In the genomic region with DNA sequence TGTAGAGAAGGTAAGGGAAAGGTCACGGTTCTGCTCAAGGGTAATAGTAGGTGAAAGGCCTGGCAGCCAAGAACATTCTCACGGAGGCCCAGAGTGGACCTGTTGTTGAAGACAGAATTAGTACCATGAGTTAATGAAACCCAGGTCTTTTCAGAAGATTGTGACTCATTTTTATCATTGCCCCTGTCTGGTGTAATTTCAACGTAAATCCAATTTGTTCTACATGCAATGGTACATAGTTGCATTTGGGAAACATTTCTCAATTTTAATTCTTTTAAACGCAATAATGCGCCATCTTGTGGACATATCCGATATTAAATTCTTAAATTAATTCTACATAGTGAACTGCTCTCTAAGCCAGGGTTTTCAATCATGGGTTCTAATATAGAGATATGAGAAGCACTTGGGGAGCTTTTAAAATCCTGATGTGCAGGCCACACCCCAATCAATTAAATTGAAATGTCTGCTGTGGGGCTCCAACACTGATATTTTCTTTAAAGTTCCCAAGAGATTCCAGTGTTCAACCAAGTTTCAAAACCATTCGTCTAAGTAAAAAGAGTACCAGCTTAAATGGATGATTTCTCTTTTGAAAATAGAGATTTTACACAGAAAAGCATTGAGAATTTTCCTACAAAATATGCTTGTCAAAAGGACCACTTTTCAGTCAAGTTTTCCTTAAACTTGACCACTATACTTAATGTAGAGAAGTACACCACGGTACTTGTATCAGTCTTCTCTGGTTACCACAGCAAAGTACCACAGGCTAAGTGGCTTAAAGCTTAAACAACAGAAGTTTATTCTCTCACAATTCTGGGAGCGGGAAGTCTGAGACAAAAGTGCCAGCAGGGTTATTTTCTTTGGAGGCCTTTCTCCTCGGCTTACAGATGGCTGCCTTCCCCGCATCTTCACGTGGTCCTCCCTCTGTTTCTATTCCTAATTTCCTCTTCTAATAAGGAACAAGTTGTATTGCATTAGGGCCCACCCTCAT, we compare ENCODE assay signal across 8 cellular contexts.
A peak's percentile ranks its signal among the peaks of the same experiment; 100 is the strongest.
DNase-seq lines count a peak whose midpoint lies in the region; ATAC-seq and TF ChIP-seq lines count a peak whose summit lies in the region.

No MANE protein-coding gene starts in this region.

- H3K4me1 ChIP-seq in mammary epithelial cell (ENCODE audit: insufficient read depth, low read length) = no peaks in the 10 kb centered on the region
- no peaks in the 10 kb centered on the region for H3K4me1 ChIP-seq in uterus

- H3K4me2 ChIP-seq in mammary epithelial cell (ENCODE audit: insufficient read depth, low read depth, low read length) = no peak overlapping the region

- H3K79me2 ChIP-seq in mammary epithelial cell (ENCODE audit: insufficient read depth, low read length) = no peaks in the 10 kb centered on the region

- in situ Hi-C loops in GM13976 (cut with MboI; ENCODE audit: low sequenced_read_pairs, unreplicated experiment) = no loop called here
- in situ Hi-C loops in mammary epithelial cell (cut with MboI; ENCODE audit: low sequenced_read_pairs in 2 of 2) = loop anchor here (10.0 to 25.0 kb wide), 2 partner anchors 255 to 323 kb away; a partner anchor contains a TSS

- no TSS peak for BruUV-seq in mammary epithelial cell (replicated peaks; lab: Mats Ljungman, UMichigan)

- ATAC-seq in HG03565 (IDR thresholded peaks at IDR 0.05; ENCODE audit: unreplicated experiment) = no peak

- no peaks in the 10 kb centered on the region for H3K9me3 ChIP-seq in mammary epithelial cell (replicated peaks; ENCODE audit: insufficient read depth, low read length)
- no peaks in the 10 kb centered on the region for H3K9me3 ChIP-seq in uterus

- H4K20me1 ChIP-seq in mammary epithelial cell (ENCODE audit: insufficient read depth, low read length) = no peaks in the 10 kb centered on the region

- intact Hi-C loops in mammary epithelial cell (cut with micrococcal nuclease) = loop anchor here (1.0 to 5.0 kb wide), 4 partner anchors 257 to 452 kb away; a partner anchor contains a TSS
- intact Hi-C loops in uterus (cut with DNase I; ENCODE audit: low total_unique reads) = loop anchor here (10.0 kb wide), 2 partner anchors 335 to 345 kb away; no protein-coding TSS in a partner anchor

- H3K27me3 ChIP-seq in mammary epithelial cell (ENCODE audit: insufficient read depth, low read length) (no peaks in the 10 kb centered on the region), uterus (no peaks in the 10 kb centered on the region)

- H3K36me3 ChIP-seq in mammary epithelial cell (ENCODE audit: insufficient read depth, low read length) (no peaks in the 10 kb centered on the region), uterus (no peaks in the 10 kb centered on the region)

- no peak overlapping the region for H3K4me3 ChIP-seq in mammary epithelial cell (replicated peaks in 1 of 3; ENCODE audit: insufficient read depth in 1 of 3, low read depth in 2 of 3, low read length in 3 of 3)
- no peak overlapping the region for H3K4me3 ChIP-seq in uterus

- no peak for TF ChIP-seq POLR2A in uterus (IDR thresholded peaks at IDR 0.05)

- CTCF ChIA-PET in mammary epithelial cell (lab: Charles Lee; ENCODE audit: low non-redundant PET) = no interaction called here

- H3K27ac ChIP-seq in 22Rv1 (no peak overlapping the region), mammary epithelial cell (ENCODE audit: insufficient read depth, low read depth, low read length) (no peak overlapping the region), uterus (no peak overlapping the region)

- peak; percentile 71 for TF ChIP-seq CTCF in 22Rv1 (IDR thresholded peaks at IDR 0.05)
- peak; percentile 26 for TF ChIP-seq CTCF in GM13976 (IDR thresholded peaks at IDR 0.05; ENCODE audit: borderline replicate concordance, control extremely low read depth, extremely low read depth, insufficient read depth, missing control alignments)
- TF ChIP-seq CTCF in mammary epithelial cell (conservative IDR thresholded peaks at IDR 0.05 in 1 of 2, IDR thresholded peaks at IDR 0.05 in 1 of 2; ENCODE audit: extremely low read depth in 1 of 2, insufficient read depth in 1 of 2, low read depth in 1 of 2, low read length in 2 of 2) = peak; percentile 35 to 40
- peak; percentile 46 to 58 (median 52) for TF ChIP-seq CTCF in uterus (IDR thresholded peaks at IDR 0.05)

- H2AFZ ChIP-seq in mammary epithelial cell (ENCODE audit: low read depth, low read length) = no peak overlapping the region

- DNase-seq in GM13976 (ENCODE audit: low spot score) (no peak), NCI-H460 (ENCODE audit: extremely low read depth, low read depth) (peak; percentile 36), mammary epithelial cell (peak; percentile 9), kidney tubule cell (ENCODE audit: low spot score) (peak; percentile 39), uterus (no peak), cortex of kidney (lab: John Stamatoyannopoulos, UW) (no peak)

- H3K9ac ChIP-seq in mammary epithelial cell (ENCODE audit: insufficient read depth, low read length) = no peak overlapping the region

- dilution Hi-C loops in mammary epithelial cell (cut with HindIII; ENCODE audit: low sequenced_read_pairs) = no loop called here

- WGBS in mammary epithelial cell (ENCODE audit: low coverage, missing lambda C conversion rate) = 56% methylated on average over 12 of the region's 12 CpGs

Comparison
In these comparisons a context has a peak if more than half of its experiments do, and no peak if none do; other contexts are left out.
1. DNase-seq: peak in NCI-H460 (single experiment), mammary epithelial cell (single experiment) and kidney tubule cell (single experiment); none in GM13976 (single experiment), uterus (0 of 2) and cortex of kidney (single experiment).
2. Peak in every context shown above with its lines, with median percentiles within 50 percentile points of each other: CTCF ChIP-seq.